9 cellular contexts compared by ENCODE assay signal in the genomic region with DNA sequence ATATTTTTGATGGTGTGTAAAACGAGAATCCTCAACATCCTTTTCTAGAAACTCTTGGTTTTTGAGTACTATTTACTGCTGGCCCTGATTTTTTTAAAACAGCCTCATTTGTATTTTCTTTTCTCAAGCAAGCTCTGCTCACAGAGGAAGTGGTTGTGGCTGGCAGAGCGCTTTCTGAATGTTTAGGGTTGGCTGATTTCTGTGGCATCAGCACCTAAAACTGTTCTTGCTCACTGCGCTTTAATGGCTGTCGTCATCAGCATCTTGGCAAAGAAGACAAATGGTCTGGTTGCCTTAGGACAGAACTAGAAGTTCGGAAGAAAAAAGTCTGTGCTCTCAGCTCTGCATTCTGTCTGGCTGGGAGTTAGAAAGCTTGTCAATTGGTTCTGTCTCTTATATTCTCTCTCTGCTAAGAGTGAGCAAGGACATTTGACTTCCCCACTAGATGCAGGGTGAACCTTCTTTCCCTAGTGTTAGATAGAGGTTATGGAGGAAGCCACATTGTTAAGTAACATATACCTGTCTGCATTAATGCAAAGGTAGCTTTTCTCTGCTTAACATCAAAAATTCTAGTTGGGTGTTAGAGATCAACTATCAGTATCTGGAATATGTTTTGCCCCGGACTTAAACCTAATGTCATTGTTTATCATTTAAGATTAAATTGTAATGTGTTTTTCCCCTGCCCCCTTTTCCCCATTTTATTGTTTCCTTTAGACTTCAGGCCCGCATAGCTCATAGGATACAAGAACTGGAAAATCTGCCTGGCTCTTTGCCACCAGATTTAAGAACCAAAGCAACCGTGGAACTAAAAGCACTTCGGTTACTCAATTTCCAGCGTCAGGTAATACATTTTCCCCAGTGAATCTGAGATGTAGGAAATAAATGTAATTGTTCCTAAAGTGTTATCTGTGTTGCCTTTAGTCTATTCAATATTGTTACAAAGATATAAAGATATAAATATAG. TPM values are rescaled to one million over a fixed set of nuclear protein-coding genes. Genes with fewer than 3 reads are reported as not detected.
DNase-seq lines count a peak whose midpoint lies in the region; ATAC-seq, FAIRE-seq and TF ChIP-seq lines count a peak whose summit lies in the region.
"Had no signal": no experiment of that assay in that cellular context is flagged by ENCODE, and none has a peak within 500 bp of the region (broad histone marks: within the 10 kb centered on the region; RNA-seq: fewer than 3 reads in every experiment).

No MANE protein-coding gene starts in this region.

- peak; percentile 99 for FAIRE-seq in GM12891 (lab: Jason Lieb, UNC)

- ATAC-seq in HG02642 (IDR thresholded peaks at IDR 0.05; ENCODE audit: poor library complexity, unreplicated experiment) (peak; percentile 97), T-helper 17 cell (peak; percentile 98), natural killer cell (peak; percentile 96 to 98 (median 97))
- ATAC-seq: Panc1 had no signal

- peak; percentile 17 for DNase-seq in GM12891 (ENCODE audit: insufficient read length, low spot score)
- DNase-seq in T-helper 17 cell: peak in 2 of 3 donors; percentile 47 to 50
- peak; percentile 50 for DNase-seq in natural killer cell
- DNase-seq in superior temporal gyrus (ENCODE audit: extremely low spot score): peak; percentile 82
- DNase-seq in RKO (ENCODE audit: low spot score): no peak
- DNase-seq in erythroblast (lab: John Stamatoyannopoulos, UW): no peak

- H3K4me1 Mint-ChIP-seq in T-helper 17 cell: peaks cover 46% of the 10 kb centered on the region
- peaks cover 67% of the 10 kb centered on the region for H3K4me1 Mint-ChIP-seq in brain
- H3K4me1 Mint-ChIP-seq in natural killer cell: peaks cover 35 to 50% of the 10 kb centered on the region in 2 donors

- H3K4me3 Mint-ChIP-seq in T-helper 17 cell: peak overlapping the region; percentile 63
- peak overlapping the region in 1 of 5 experiments; percentile 76 for H3K4me3 Mint-ChIP-seq in brain
- H3K4me3 Mint-ChIP-seq in natural killer cell: peak overlapping the region; percentile 68

- TF ChIP-seq POLR2A in GM12891 (IDR thresholded peaks at IDR 0.05; ENCODE audit: low read depth, low read length) (no peak), erythroblast (IDR thresholded peaks at IDR 0.05; ENCODE audit: low read length) (no peak)

- no peaks in the 10 kb centered on the region for H3K27me3 Mint-ChIP-seq in T-helper 17 cell
- H3K27me3 Mint-ChIP-seq in brain: no peaks in the 10 kb centered on the region
- H3K27me3 Mint-ChIP-seq in natural killer cell (ENCODE audit: low read depth in 2 of 2): no peaks in the 10 kb centered on the region

- H3K36me3 Mint-ChIP-seq in T-helper 17 cell (ENCODE audit: low read depth) (peaks cover 4% of the 10 kb centered on the region), brain (peaks cover 42% of the 10 kb centered on the region), natural killer cell (peaks cover 9% of the 10 kb centered on the region)

- H3K27ac Mint-ChIP-seq in T-helper 17 cell (peak overlapping the region; percentile 92), brain (peak overlapping the region in 4 of 5 experiments; percentile 14 to 85 (median 37)), natural killer cell (peak overlapping the region; percentile 92 to 93)

- intact Hi-C loops in natural killer cell (cut with micrococcal nuclease): loop anchor here (1.0 kb wide), 1 partner anchor 39 kb away; the partner anchor contains the start of gene SMARCA2

- TF ChIP-seq CTCF in brain (conservative IDR thresholded peaks at IDR 0.05) (no peak), natural killer cell (IDR thresholded peaks at IDR 0.05) (no peak)

- H3K9me3 ChIP-seq in T-helper 17 cell (ENCODE audit: control insufficient read depth, low read length, poor library complexity, severe bottlenecking): no peaks in the 10 kb centered on the region

- H3K9me3 Mint-ChIP-seq in brain (no peaks in the 10 kb centered on the region), natural killer cell (no peaks in the 10 kb centered on the region)

TF ChIP-seq in GM12891, 5 proteins besides CTCF, POLR2A, EP300 and RAD21:
- peak; percentile 82 for TF ChIP-seq SPI1 (IDR thresholded peaks at IDR 0.05; ENCODE audit: low read depth, low read length)
- TF ChIP-seq PAX5 (IDR thresholded peaks at IDR 0.05; ENCODE audit: insufficient read depth, low read length, severe bottlenecking): peak; percentile 97
- TF ChIP-seq POU2F2 (IDR thresholded peaks at IDR 0.05; ENCODE audit: low read depth, low read length): no peak
- no peak for TF ChIP-seq TAF1 (IDR thresholded peaks at IDR 0.05; ENCODE audit: low read depth, low read length)
- TF ChIP-seq POLR2AphosphoS5 (IDR thresholded peaks at IDR 0.05; ENCODE audit: low read depth, low read length): 0 out of 2 replicates have a peak, but pooled peaks have one; percentile 14
TF ChIP-seq in GM12891: peak in this region for 3.

RNA-seq across cellular contexts. Expression of gene SMARCA2, which starts 39.0 kb away (rescaled TPM):
- 219 TPM for polyA plus RNA-seq in GM12891 (2012; ENCODE audit: low read depth, missing spikeins)
- total RNA-seq in T-helper 17 cell (100 to 1,000 TPM; 244 to 296 TPM), natural killer cell (100 to 1,000 TPM; 303 to 324 (median 308) TPM)
- polyA plus RNA-seq in brain (ENCODE audit: insufficient read depth, low read depth, low replicate concordance): 46.7 TPM

Comparison
In these comparisons a context has a peak if more than half of its experiments do, and no peak if none do; other contexts are left out.
1. DNase-seq: peak in GM12891 (single experiment), T-helper 17 cell (2 of 3), natural killer cell (single experiment) and superior temporal gyrus (single experiment); none in RKO (single experiment) and erythroblast (0 of 2).
2. H3K27ac Mint-ChIP-seq: peak in every context shown above with its lines; median percentile 92 in natural killer cell; 92 in T-helper 17 cell; 37 in brain.
3. Peak in every context shown above with its lines, with median percentiles within 50 percentile points of each other: ATAC-seq.